Comparison of ENCODE assay signal across 9 cellular contexts in the genomic region with DNA sequence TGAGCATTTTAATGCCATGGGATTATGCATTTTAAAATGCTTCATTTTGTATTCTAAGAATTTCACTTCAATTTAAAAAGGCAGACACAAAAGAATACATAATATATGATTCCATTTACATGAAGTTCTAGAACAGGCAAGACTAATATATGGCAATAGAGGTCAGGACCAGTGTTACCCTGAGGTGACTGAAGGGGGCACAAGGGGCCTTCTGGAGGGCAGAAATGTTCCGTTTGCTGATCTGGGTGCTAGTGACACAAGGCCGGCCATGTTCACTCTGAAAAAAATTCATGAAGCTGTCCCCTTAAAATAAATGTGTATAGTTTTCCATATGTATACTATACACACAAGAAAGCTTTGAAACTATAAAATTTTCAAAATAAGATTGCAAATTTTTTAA. TPM values are rescaled to one million over a fixed set of nuclear protein-coding genes. Genes with fewer than 3 reads are reported as not detected.
DNase-seq lines count a peak whose midpoint lies in the region; ATAC-seq and TF ChIP-seq lines count a peak whose summit lies in the region.
"Had no signal": no experiment of that assay in that cellular context is flagged by ENCODE, and none has a peak within 500 bp of the region (broad histone marks: within the 10 kb centered on the region; RNA-seq: fewer than 3 reads in every experiment).

No MANE protein-coding gene starts in this region.

- no peak overlapping the region for H3K4me3 ChIP-seq in fibroblast of villous mesenchyme (ENCODE audit: low read depth, low read length)
- H3K4me3 ChIP-seq in GM23248 = no peak overlapping the region

- no peaks in the 10 kb centered on the region for H3K9me2 ChIP-seq in GM23248 (ENCODE audit: insufficient read depth)

- TF ChIP-seq CTCF in GM13977 (IDR thresholded peaks at IDR 0.05; ENCODE audit: extremely low read depth, insufficient read depth, missing control alignments) = peak; percentile 32
- peak; percentile 38 for TF ChIP-seq CTCF in fibroblast of villous mesenchyme (IDR thresholded peaks at IDR 0.05; ENCODE audit: insufficient read depth, low read depth, low read length)

- in situ Hi-C loops in GM13977 (cut with MboI; ENCODE audit: low pct_unique_long_range_greater_than_20kb, low sequenced_read_pairs, unreplicated experiment) = no loop called here
- in situ Hi-C loops in GM23248 (cut with MboI) = no loop called here

- H2AFZ ChIP-seq in GM23248 = no peak overlapping the region

- DNase-seq in CD1c-positive myeloid dendritic cell (ENCODE audit: extremely low spot score) (peak; percentile 2), GM13977 (ENCODE audit: low spot score) (peak; percentile 12), NCI-H146 (lab: John Stamatoyannopoulos, UW) (peak; percentile 13), fibroblast of villous mesenchyme (ENCODE audit: low read depth) (peak; percentile 24), AML-193 (lab: John Stamatoyannopoulos, UW) (no peak), GM23248 (no peak)
- DNase-seq: activated gamma-delta T cell had no signal

- no peaks in the 10 kb centered on the region for H3K79me2 ChIP-seq in GM23248 (ENCODE audit: insufficient read depth)

- no peaks in the 10 kb centered on the region for H3K9me3 ChIP-seq in GM23248 (ENCODE audit: low read depth)

- no peaks in the 10 kb centered on the region for H4K20me1 ChIP-seq in GM23248 (ENCODE audit: insufficient read depth)

- no peak overlapping the region for H3K9ac ChIP-seq in GM23248

- H3K27ac ChIP-seq in GM23248 = no peak overlapping the region

- ATAC-seq in HG03025 (IDR thresholded peaks at IDR 0.05; ENCODE audit: low FRiP score, unreplicated experiment) (no peak), HG03108 (IDR thresholded peaks at IDR 0.05; ENCODE audit: unreplicated experiment) (no peak)

- 0 out of 2 replicates have a peak, but pooled peaks cover 3% of the 10 kb centered on the region for H3F3A ChIP-seq in GM23248 (ENCODE audit: insufficient read depth)

- WGBS in GM23248 (ENCODE audit: low coverage in 1 of 2, low lambda C conversion rate in 2 of 2, missing lambda C conversion rate in 2 of 2), 2 experiments = 100% methylated on average over 2 of the region's 2 CpGs

- H3K36me3 ChIP-seq in GM23248 (ENCODE audit: low read depth) = no peaks in the 10 kb centered on the region

- no peaks in the 10 kb centered on the region for H3K27me3 ChIP-seq in GM23248 (replicated peaks; ENCODE audit: insufficient read depth)

- peaks cover 7% of the 10 kb centered on the region for H3K4me1 ChIP-seq in GM23248 (ENCODE audit: insufficient read depth)

- H3K4me2 ChIP-seq in GM23248 (ENCODE audit: unreplicated experiment) = no peak overlapping the region

RNA-seq across cellular contexts. Expression of gene TASP1, which starts 28.5 kb away (rescaled TPM):
- total RNA-seq in fibroblast of villous mesenchyme = 8.1 and 9.5 TPM in 2 replicates
- 7.6 and 9.5 TPM in 2 replicates for total RNA-seq in GM23248 (2014; rRNA removed; shearing (Covaris generic))
- polyA plus RNA-seq in GM23248 (2016; fragmentation: Nextera tagmentation; extraction: Ambion mirVana) = 7.9 and 8.4 TPM in 2 replicates

Comparison
In these comparisons a context has a peak if more than half of its experiments do, and no peak if none do; other contexts are left out.
1. DNase-seq: peak in CD1c-positive myeloid dendritic cell (single experiment), GM13977 (single experiment), NCI-H146 (single experiment) and fibroblast of villous mesenchyme (single experiment); none in AML-193 (0 of 2) and GM23248 (single experiment).